27 cellular contexts compared by ENCODE assay signal in genomic region chr7:99822731-99823718, GRCh38. TPM values are rescaled to one million over a fixed set of nuclear protein-coding genes. Genes with fewer than 3 reads are reported as not detected.
"Had no signal": no experiment of that assay in that cellular context is flagged by ENCODE, and none has a peak within 500 bp of the region (broad histone marks: within the 10 kb centered on the region; RNA-seq: fewer than 3 reads in every experiment).

No MANE protein-coding gene starts in this region.

- H3K9me3 ChIP-seq: esophagus squamous epithelium, gastrocnemius medialis, thyroid gland had no signal

- H3K27me3 ChIP-seq: cardiac muscle cell, esophagus squamous epithelium, gastrocnemius medialis, neural progenitor cell, thyroid gland had no signal

- H3K4me1 ChIP-seq: esophagus squamous epithelium, gastrocnemius medialis, neural progenitor cell, thyroid gland had no signal

- H3K36me3 ChIP-seq: cardiac muscle cell, esophagus squamous epithelium, gastrocnemius medialis, neural progenitor cell, thyroid gland had no signal

- H3K27ac ChIP-seq: cardiac muscle cell, esophagus squamous epithelium, gastrocnemius medialis, neural progenitor cell, thyroid gland had no signal

- DNase-seq: activated CD4-positive, alpha-beta T cell treated with anti-CD3 and anti-CD28 coated beads for 1 hour; activated CD4-positive, alpha-beta T cell treated with anti-CD3 and anti-CD28 coated beads, Interleukin-2, amount 50 U/mL, for 1 hour; activated CD8-positive, alpha-beta T cell treated with anti-CD3 and anti-CD28 coated beads, Interleukin-2, amount 10 ng/mL, durations not matched to agents 7 days and 5 days; activated gamma-delta T cell; activated naive CD4-positive, alpha-beta T cell treated with anti-CD3 and anti-CD28 coated beads, Interleukin-2, amount 50 U/mL, for 16 hours; activated naive CD8-positive, alpha-beta T cell treated with anti-CD3 and anti-CD28 coated beads, Interleukin-2, amount 50 U/mL, for 24 hours; dermis blood vessel endothelial cell; effector CD8-positive, alpha-beta T cell; esophagus squamous epithelium; gastrocnemius medialis; head of caudate nucleus; left cardiac atrium; naive thymus-derived CD8-positive, alpha-beta T cell; retina; stimulated activated CD4-positive, alpha-beta T cell treated with anti-CD3 and anti-CD28 coated beads, Interleukin-12 subunit alpha, Interleukin-12 subunit beta, amount 100 ng/mL, for 4 hours; stimulated activated CD4-positive, alpha-beta T cell treated with anti-CD3 and anti-CD28 coated beads, Interleukin-4, amount 100 ng/mL, for 4 hours; stimulated activated naive CD8-positive, alpha-beta T cell treated with anti-CD3 and anti-CD28 coated beads, Interleukin-15, Interleukin-2, amounts not matched to agents 100 U/mL and 50 U/mL, for 24 hours; substantia nigra; T-cell; thyroid gland had no signal

- H3K4me3 ChIP-seq: cardiac muscle cell, esophagus squamous epithelium, gastrocnemius medialis, neural progenitor cell, thyroid gland had no signal

- H3K9ac ChIP-seq: neural progenitor cell had no signal

- ATAC-seq: activated CD8-positive, alpha-beta T cell treated with anti-CD3 and anti-CD28 coated beads, Interleukin-2, amount 10 ng/mL, durations not matched to agents 7 days and 5 days; activated naive CD8-positive, alpha-beta T cell treated with anti-CD3 and anti-CD28 coated beads, Interleukin-2, amount 50 U/mL, for 24 hours; gastrocnemius medialis; naive thymus-derived CD8-positive, alpha-beta T cell; stimulated activated naive CD8-positive, alpha-beta T cell treated with anti-CD3 and anti-CD28 coated beads, Interleukin-15, Interleukin-2, amounts not matched to agents 100 U/mL and 50 U/mL, for 24 hours; T-cell had no signal

RNA-seq across cellular contexts. Expression of gene CYP3A43, which starts 4.8 kb away (rescaled TPM):
- total RNA-seq: activated CD8-positive, alpha-beta T cell treated with anti-CD3 and anti-CD28 coated beads, Interleukin-2, amount 10 ng/mL, durations not matched to agents 7 days and 5 days; activated T-helper 1 cell treated with anti-CD3 and anti-CD28 coated beads, Interleukin-12 subunit alpha, Interleukin-12 subunit beta, Interleukin-2, Interleukin-4 antibody, amounts not matched to agents 30 ng/mL and 10 ng/mL and 1 ng/mL, durations not matched to agents 14 hours and 24 hours and 36 hours; cardiac muscle cell; dermis blood vessel endothelial cell; esophagus squamous epithelium; lung microvascular endothelial cell; osteoblast; progenitor cell of endocrine pancreas; thyroid gland had no signal
- polyA plus RNA-seq: naive thymus-derived CD8-positive, alpha-beta T cell had no signal

RNA-seq across cellular contexts. Expression of gene CYP3A4, which starts 39.0 kb away (rescaled TPM):
- total RNA-seq: activated CD8-positive, alpha-beta T cell treated with anti-CD3 and anti-CD28 coated beads, Interleukin-2, amount 10 ng/mL, durations not matched to agents 7 days and 5 days; activated T-helper 1 cell treated with anti-CD3 and anti-CD28 coated beads, Interleukin-12 subunit alpha, Interleukin-12 subunit beta, Interleukin-2, Interleukin-4 antibody, amounts not matched to agents 30 ng/mL and 10 ng/mL and 1 ng/mL, durations not matched to agents 14 hours and 24 hours and 36 hours; cardiac muscle cell; dermis blood vessel endothelial cell; esophagus squamous epithelium; lung microvascular endothelial cell; naive thymus-derived CD8-positive, alpha-beta T cell; osteoblast; progenitor cell of endocrine pancreas; thyroid gland; ureter had no signal
- polyA plus RNA-seq: cardiac muscle cell had no signal

RNA-seq across cellular contexts. Expression of gene OR2AE1, which starts 53.8 kb away (rescaled TPM):
- total RNA-seq: cardiac muscle cell, gastrocnemius medialis, lung microvascular endothelial cell, progenitor cell of endocrine pancreas, ureter had no signal
- polyA plus RNA-seq: cardiac muscle cell; naive thymus-derived CD8-positive, alpha-beta T cell had no signal
